ENCODE assay signal across 8 cellular contexts in the genomic region with DNA sequence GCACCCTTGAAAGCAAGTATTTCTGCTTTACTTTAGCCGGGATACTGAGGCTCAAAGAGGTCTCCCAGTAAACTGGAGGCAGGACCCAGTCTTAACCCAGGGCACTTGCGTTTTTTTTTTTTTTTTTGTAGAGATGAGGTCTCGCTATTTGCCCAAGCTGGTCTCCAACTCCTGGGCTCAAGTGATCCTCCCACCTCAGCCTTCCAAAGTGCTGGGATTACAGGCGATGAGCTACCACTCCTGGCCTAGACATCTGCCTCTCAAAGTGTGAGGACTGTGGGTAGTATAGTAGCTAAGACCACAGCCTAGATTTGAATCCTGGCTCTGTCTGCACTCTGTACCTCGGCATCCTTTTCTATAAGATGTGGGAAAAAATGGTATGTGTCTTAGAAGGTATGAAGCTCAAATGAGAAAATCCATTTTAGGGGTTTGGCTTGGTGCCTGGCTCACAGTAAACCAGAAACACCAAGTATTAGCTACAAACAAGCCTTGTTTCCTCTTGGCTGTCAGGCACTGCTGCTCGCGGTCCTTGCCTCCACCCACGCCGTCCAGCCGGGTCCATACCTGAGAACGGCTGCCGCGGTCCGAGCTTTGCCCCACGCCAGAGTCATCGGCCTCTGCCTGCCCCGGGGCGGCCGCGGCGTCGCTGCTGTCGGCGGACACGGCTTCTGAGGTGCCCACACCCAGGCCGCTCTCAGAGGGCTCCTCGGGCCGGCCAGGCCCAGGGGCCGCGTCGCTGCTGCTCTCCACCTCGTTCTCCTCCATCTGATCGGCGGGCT. TPM values are rescaled to one million over a fixed set of nuclear protein-coding genes. Genes with fewer than 3 reads are reported as not detected.
DNase-seq lines count a peak whose midpoint lies in the region; ATAC-seq and TF ChIP-seq lines count a peak whose summit lies in the region.

No MANE protein-coding gene starts in this region.

- intact Hi-C loops in spleen (cut with DNase I; ENCODE audit: low total_unique reads), result loop anchor here (5.0 kb wide), 1 partner anchor 34 kb away; no protein-coding TSS in a partner anchor

- peaks cover 28% of the 10 kb centered on the region for H3K36me3 ChIP-seq in HUES64 (ENCODE audit: insufficient read depth, low read length)
- H3K36me3 ChIP-seq in spleen, result peaks cover 0 to 41% (median 37%) of the 10 kb centered on the region in 6 donors

- 42% methylated on average over 34 of the region's 34 CpGs for WGBS in HUES64
- WGBS in spleen, 5 donors, result 7 to 20% (median 13%) methylated on average over 20 to 34 of the region's 34 CpGs

- H3K27ac ChIP-seq in HUES64 (ENCODE audit: low read depth, low read length) (peak overlapping the region; percentile 97), spleen (peak overlapping the region; percentile 94 to 100 (median 99))

- DNase-seq in NOMO-1 treated with DMSO at 0.1 percent for 48 hours (lab: John Stamatoyannopoulos, UW; ENCODE audit: unreplicated experiment) (peak; percentile 4), NOMO-1 treated with dmso at 0.1 percent for 144 hours (lab: John Stamatoyannopoulos, UW; ENCODE audit: unreplicated experiment) (no peak), astrocyte of the hippocampus (ENCODE audit: low read depth, low spot score) (peak; percentile 37), iPS-NIHi11 (ENCODE audit: low spot score) (peak; percentile 20), spleen (peak; percentile 93), AG08395 (ENCODE audit: low spot score) (no peak)

- no peaks in the 10 kb centered on the region for H3K9me3 ChIP-seq in HUES64 (ENCODE audit: insufficient read depth, low read depth, low read length)
- no peaks in the 10 kb centered on the region for H3K9me3 ChIP-seq in spleen

- peaks cover 4% of the 10 kb centered on the region; the same call in 1 of the 2 replicates for H3K4me1 ChIP-seq in HUES64 (ENCODE audit: insufficient read depth, low read length)
- H3K4me1 ChIP-seq in spleen, result peaks cover 15 to 48% (median 39%) of the 10 kb centered on the region in 6 donors

- ATAC-seq in HG02571 (IDR thresholded peaks at IDR 0.05; ENCODE audit: unreplicated experiment), result no peak

- no peak for TF ChIP-seq POLR2A in spleen (IDR thresholded peaks at IDR 0.05)

- TF ChIP-seq CTCF in spleen (IDR thresholded peaks at IDR 0.05 in 8 of 11, conservative IDR thresholded peaks at IDR 0.05 in 3 of 11), result no peak

- peak overlapping the region; percentile 99 for H3K9ac ChIP-seq in HUES64 (ENCODE audit: low read depth, low read length)

- H3K27me3 ChIP-seq in HUES64 (ENCODE audit: insufficient read depth, low read length) (no peaks in the 10 kb centered on the region), spleen (replicated peaks in 1 of 7) (no peaks in the 10 kb centered on the region)

- peak overlapping the region; percentile 81 for H3K4me3 ChIP-seq in HUES64 (ENCODE audit: low read length)
- peak overlapping the region; percentile 65 to 99 (median 92) for H3K4me3 ChIP-seq in spleen

RNA-seq across cellular contexts. Expression of a gene that starts 1.2 kb away (rescaled TPM):
- polyA plus RNA-seq in HUES64 (2013, experiment 1 of 2), result 10.5 TPM
- 9.1 TPM for polyA plus RNA-seq in HUES64 (2013, experiment 2 of 2)
- total RNA-seq in spleen, result 10 to 100 TPM; 25.9 to 46.3 (median 33.8) TPM
- polyA plus RNA-seq in spleen, result 10 to 100 TPM in 2 of 3 donors, 1 to 10 TPM in 1; 8.2 to 17.9 (median 17.8) TPM

RNA-seq across cellular contexts. Expression of a gene that starts 36.4 kb away (rescaled TPM):
- polyA plus RNA-seq in HUES64 (2013, experiment 1 of 2), result 22.1 TPM
- polyA plus RNA-seq in HUES64 (2013, experiment 2 of 2), result 25.8 TPM
- total RNA-seq in spleen, result 10 to 100 TPM; 41.2 to 61.9 (median 52.4) TPM
- 10 to 100 TPM; 25.1 to 33.8 (median 31.0) TPM for polyA plus RNA-seq in spleen

RNA-seq across cellular contexts. Expression of a gene that starts 37.9 kb away (rescaled TPM):
- polyA plus RNA-seq in HUES64 (2013, experiment 1 of 2), result 1.8 TPM
- polyA plus RNA-seq in HUES64 (2013, experiment 2 of 2), result 2.2 TPM
- total RNA-seq in spleen, result 100 to 1,000 TPM in 5 of 7 donors, 10 to 100 TPM in 2; 75.2 to 295 (median 168) TPM
- 10 to 100 TPM; 33.3 to 49.7 (median 37.1) TPM for polyA plus RNA-seq in spleen

RNA-seq across cellular contexts. Expression of a gene that starts 58.2 kb away (rescaled TPM):
- 5.5 TPM for polyA plus RNA-seq in HUES64 (2013, experiment 1 of 2)
- 8.4 TPM for polyA plus RNA-seq in HUES64 (2013, experiment 2 of 2)
- total RNA-seq in spleen, result 1 to 10 TPM in 5 of 7 donors, under 1 TPM in 2; 0.20 to 4.0 (median 2.5) TPM
- 1 to 10 TPM; 1.8 to 8.7 (median 4.1) TPM for polyA plus RNA-seq in spleen

RNA-seq across cellular contexts. Expression of a gene that starts 58.9 kb away (rescaled TPM):
- polyA plus RNA-seq in HUES64 (2013, experiment 1 of 2), result 86.4 TPM
- 97.3 TPM for polyA plus RNA-seq in HUES64 (2013, experiment 2 of 2)
- total RNA-seq in spleen, result 100 to 1,000 TPM in 2 of 7 donors, 10 to 100 TPM in 5; 19.2 to 430 (median 46.7) TPM
- polyA plus RNA-seq in spleen, result 10 to 100 TPM in 2 of 3 donors, 1 to 10 TPM in 1; 7.5 to 58.2 (median 16.7) TPM

Comparison
In these comparisons a context has a peak if more than half of its experiments do, and no peak if none do; other contexts are left out.
1. DNase-seq: peak in NOMO-1 treated with DMSO at 0.1 percent for 48 hours (single experiment), astrocyte of the hippocampus (single experiment), iPS-NIHi11 (single experiment) and spleen (single experiment); none in NOMO-1 treated with dmso at 0.1 percent for 144 hours (single experiment) and AG08395 (single experiment).